ENCODE assay signal across 1 cellular context in genomic region chr18:35201502-35201901, GRCh38.
TF ChIP-seq lines count a peak whose summit lies in the region.

No MANE protein-coding gene starts in this region.

TF ChIP-seq in H1, 55 proteins besides CTCF, POLR2A, EP300 and RAD21:
- no peak for TF ChIP-seq JUN (IDR thresholded peaks at IDR 0.05; ENCODE audit: low read depth, low read length)
